ENCODE assay signal across 1 cellular context in genomic region chr4:1795304-1796195, GRCh38.
TF ChIP-seq lines count a peak whose summit lies in the region.

No MANE protein-coding gene starts in this region.

TF ChIP-seq in GM23338, 12 proteins besides CTCF, POLR2A, EP300 and RAD21 (continued from another document):
- TF ChIP-seq ZNF462 (CRISPR knock-in tag; IDR thresholded peaks at IDR 0.05): no peak
- TF ChIP-seq JUNB (IDR thresholded peaks at IDR 0.05; ENCODE audit: unreplicated experiment): no peak
- no peak for TF ChIP-seq CREB1 (CRISPR knock-in tag; IDR thresholded peaks at IDR 0.05; ENCODE audit: low read depth)
